Comparison of ENCODE assay signal across 1 cellular context in the genomic region with DNA sequence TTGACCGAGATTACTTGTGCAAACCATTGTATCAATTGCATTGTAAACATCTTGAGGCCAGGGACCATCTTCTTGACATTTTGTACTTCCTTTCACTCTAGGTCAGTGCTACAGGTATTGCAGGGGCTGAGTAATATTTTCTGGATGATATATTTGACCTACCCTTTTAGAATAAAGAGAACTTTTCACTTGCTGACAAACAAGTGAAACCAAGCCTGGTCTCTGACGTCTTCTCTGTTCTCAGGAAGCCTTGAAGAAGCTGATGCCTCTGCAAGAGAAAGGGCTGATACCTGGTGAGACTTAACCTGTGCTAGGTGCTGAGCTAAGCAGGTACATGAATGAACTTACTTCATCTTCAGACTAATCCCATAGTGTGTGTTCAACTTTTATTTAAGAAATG.
TF ChIP-seq lines count a peak whose summit lies in the region.

No MANE protein-coding gene starts in this region.

TF ChIP-seq in SK-N-SH treated with all-trans-retinoic acid at 6 μM for 48 hours, 23 proteins besides CTCF, POLR2A, EP300 and RAD21 (continued from another document):
- TF ChIP-seq, protein P1, sequence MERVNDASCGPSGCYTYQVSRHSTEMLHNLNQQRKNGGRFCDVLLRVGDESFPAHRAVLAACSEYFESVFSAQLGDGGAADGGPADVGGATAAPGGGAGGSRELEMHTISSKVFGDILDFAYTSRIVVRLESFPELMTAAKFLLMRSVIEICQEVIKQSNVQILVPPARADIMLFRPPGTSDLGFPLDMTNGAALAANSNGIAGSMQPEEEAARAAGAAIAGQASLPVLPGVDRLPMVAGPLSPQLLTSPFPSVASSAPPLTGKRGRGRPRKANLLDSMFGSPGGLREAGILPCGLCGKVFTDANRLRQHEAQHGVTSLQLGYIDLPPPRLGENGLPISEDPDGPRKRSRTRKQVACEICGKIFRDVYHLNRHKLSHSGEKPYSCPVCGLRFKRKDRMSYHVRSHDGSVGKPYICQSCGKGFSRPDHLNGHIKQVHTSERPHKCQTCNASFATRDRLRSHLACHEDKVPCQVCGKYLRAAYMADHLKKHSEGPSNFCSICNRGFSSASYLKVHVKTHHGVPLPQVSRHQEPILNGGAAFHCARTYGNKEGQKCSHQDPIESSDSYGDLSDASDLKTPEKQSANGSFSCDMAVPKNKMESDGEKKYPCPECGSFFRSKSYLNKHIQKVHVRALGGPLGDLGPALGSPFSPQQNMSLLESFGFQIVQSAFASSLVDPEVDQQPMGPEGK (CRISPR knock-in tag; IDR thresholded peaks at IDR 0.05; ENCODE audit: borderline replicate concordance), result no peak
- TF ChIP-seq RARB (CRISPR knock-in tag; IDR thresholded peaks at IDR 0.05), result no peak
- no peak for TF ChIP-seq ESRRG (CRISPR knock-in tag; IDR thresholded peaks at IDR 0.05)
- TF ChIP-seq, protein P2, sequence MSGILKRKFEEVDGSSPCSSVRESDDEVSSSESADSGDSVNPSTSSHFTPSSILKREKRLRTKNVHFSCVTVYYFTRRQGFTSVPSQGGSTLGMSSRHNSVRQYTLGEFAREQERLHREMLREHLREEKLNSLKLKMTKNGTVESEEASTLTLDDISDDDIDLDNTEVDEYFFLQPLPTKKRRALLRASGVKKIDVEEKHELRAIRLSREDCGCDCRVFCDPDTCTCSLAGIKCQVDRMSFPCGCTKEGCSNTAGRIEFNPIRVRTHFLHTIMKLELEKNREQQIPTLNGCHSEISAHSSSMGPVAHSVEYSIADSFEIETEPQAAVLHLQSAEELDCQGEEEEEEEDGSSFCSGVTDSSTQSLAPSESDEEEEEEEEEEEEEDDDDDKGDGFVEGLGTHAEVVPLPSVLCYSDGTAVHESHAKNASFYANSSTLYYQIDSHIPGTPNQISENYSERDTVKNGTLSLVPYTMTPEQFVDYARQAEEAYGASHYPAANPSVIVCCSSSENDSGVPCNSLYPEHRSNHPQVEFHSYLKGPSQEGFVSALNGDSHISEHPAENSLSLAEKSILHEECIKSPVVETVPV (CRISPR knock-in tag; IDR thresholded peaks at IDR 0.05), result no peak
TF ChIP-seq in SK-N-SH treated with all-trans-retinoic acid at 6 μM for 48 hours: peak in this region for 0.
